Comparison of ENCODE assay signal across 2 cellular contexts in genomic region chr17:42677921-42678781, GRCh38.
A peak's percentile ranks its signal among the peaks of the same experiment; 100 is the strongest.
TF ChIP-seq lines count a peak whose summit lies in the region.

No MANE protein-coding gene starts in this region.

TF ChIP-seq in HEK293T, 16 proteins besides CTCF, POLR2A, EP300 and RAD21:
- TF ChIP-seq FOXM1 (IDR thresholded peaks at IDR 0.05; ENCODE audit: borderline replicate concordance): 0 out of 2 replicates have a peak, but pooled peaks have one; percentile 54
- TF ChIP-seq ARNT (IDR thresholded peaks at IDR 0.05): no peak
- TF ChIP-seq L3MBTL2 (conservative IDR thresholded peaks at IDR 0.05): 0 out of 2 replicates have a peak, but pooled peaks have one; percentile 19

TF ChIP-seq in GM12878, 131 proteins besides CTCF, POLR2A, EP300 and RAD21 (continues in another document):
- TF ChIP-seq ZNF274 (IDR thresholded peaks at IDR 0.05; ENCODE audit: insufficient read depth, insufficient read length): no peak
- no peak for TF ChIP-seq MYB (IDR thresholded peaks at IDR 0.05; ENCODE audit: borderline replicate concordance, low read depth, low read length)
- no peak for TF ChIP-seq REST (IDR thresholded peaks at IDR 0.05; ENCODE audit: low read depth, low read length)
- TF ChIP-seq CBFB (IDR thresholded peaks at IDR 0.05; ENCODE audit: low read depth): no peak
- TF ChIP-seq RELB (IDR thresholded peaks at IDR 0.05; ENCODE audit: low read depth): peak; percentile 33; the same call in 1 of the 2 replicates
- 0 out of 2 replicates have a peak, but pooled peaks have one; percentile 44 for TF ChIP-seq TBL1XR1 (IDR thresholded peaks at IDR 0.05; ENCODE audit: low read depth, low read length)
- TF ChIP-seq RB1 (IDR thresholded peaks at IDR 0.05; ENCODE audit: borderline replicate concordance): peak; percentile 51; the same call in 1 of the 2 replicates
- TF ChIP-seq SIN3A (IDR thresholded peaks at IDR 0.05; ENCODE audit: low read depth, low read length): no peak
- TF ChIP-seq ZNF217 (IDR thresholded peaks at IDR 0.05): no peak
- TF ChIP-seq BHLHE40 (IDR thresholded peaks at IDR 0.05; ENCODE audit: borderline replicate concordance in 1 of 2, low read depth in 2 of 2, low read length in 1 of 2): peak; percentile 88 to 94
- TF ChIP-seq FOXM1 (IDR thresholded peaks at IDR 0.05; ENCODE audit: low read depth, low read length): no peak
- no peak for TF ChIP-seq RUNX3 (IDR thresholded peaks at IDR 0.05; ENCODE audit: low read length)
- no peak for TF ChIP-seq STAT1 (conservative IDR thresholded peaks at IDR 0.05)
- no peak for TF ChIP-seq MYC (IDR thresholded peaks at IDR 0.05; ENCODE audit: insufficient read depth, insufficient read length, insufficient replicate concordance, low read length, severe bottlenecking)
- TF ChIP-seq PAX5 (IDR thresholded peaks at IDR 0.05; ENCODE audit: borderline replicate concordance, low read depth, low read length): 0 out of 2 replicates have a peak, but pooled peaks have one; percentile 16
- no peak for TF ChIP-seq E4F1 (IDR thresholded peaks at IDR 0.05; ENCODE audit: borderline replicate concordance, partially characterized antibody)
- TF ChIP-seq RELA (IDR thresholded peaks at IDR 0.05; ENCODE audit: borderline replicate concordance, partially characterized antibody): peak; percentile 8
- TF ChIP-seq ASH2L (IDR thresholded peaks at IDR 0.05; ENCODE audit: borderline replicate concordance, low read depth): no peak
- TF ChIP-seq TCF12 (IDR thresholded peaks at IDR 0.05; ENCODE audit: low read depth, low read length): peak; percentile 28; the same call in 1 of the 2 replicates
- no peak for TF ChIP-seq JUNB (IDR thresholded peaks at IDR 0.05)
- no peak for TF ChIP-seq ZNF384 (IDR thresholded peaks at IDR 0.05; ENCODE audit: borderline replicate concordance, low read depth, low read length)
- TF ChIP-seq YY1 (IDR thresholded peaks at IDR 0.05; ENCODE audit: low read depth, low read length): peak; percentile 32; the same call in 1 of the 2 replicates
- no peak for TF ChIP-seq RFX5 (IDR thresholded peaks at IDR 0.05; ENCODE audit: low read depth, low read length)
- TF ChIP-seq ZNF622 (IDR thresholded peaks at IDR 0.05): no peak
- TF ChIP-seq WRNIP1 (IDR thresholded peaks at IDR 0.05; ENCODE audit: borderline replicate concordance, low read depth, low read length): no peak
- no peak for TF ChIP-seq ZBTB11 (CRISPR knock-in tag; IDR thresholded peaks at IDR 0.05)
- peak; percentile 30; the same call in 1 of the 2 replicates for TF ChIP-seq SMAD5 (IDR thresholded peaks at IDR 0.05; ENCODE audit: low read depth)
- TF ChIP-seq MEF2A (IDR thresholded peaks at IDR 0.05; ENCODE audit: insufficient read depth, low read depth, low read length): no peak
- TF ChIP-seq POLR2AphosphoS5 (IDR thresholded peaks at IDR 0.05; ENCODE audit: low read length): peak; percentile 62
- TF ChIP-seq MEF2B (IDR thresholded peaks at IDR 0.05; ENCODE audit: partially characterized antibody, poor library complexity, severe bottlenecking): peak; percentile 73
- TF ChIP-seq HDAC6 (IDR thresholded peaks at IDR 0.05; ENCODE audit: unreplicated experiment): no peak
- TF ChIP-seq ZBED1 (IDR thresholded peaks at IDR 0.05; ENCODE audit: borderline replicate concordance): no peak
- TF ChIP-seq SP1 (IDR thresholded peaks at IDR 0.05; ENCODE audit: low read depth, low read length): peak; percentile 32
- TF ChIP-seq IKZF1 (conservative IDR thresholded peaks at IDR 0.05): peak; percentile 61; the same call in 1 of the 2 replicates
- peak; percentile 44; the same call in 1 of the 2 replicates for TF ChIP-seq NKRF (conservative IDR thresholded peaks at IDR 0.05)
- 0 out of 2 replicates have a peak, but pooled peaks have one; percentile 21 for TF ChIP-seq MXI1 (IDR thresholded peaks at IDR 0.05; ENCODE audit: low read depth, low read length)
- no peak; the same call in 1 of the 2 replicates for TF ChIP-seq GATAD2B (conservative IDR thresholded peaks at IDR 0.05; ENCODE audit: low read depth)
- no peak for TF ChIP-seq CREB1 (IDR thresholded peaks at IDR 0.05; ENCODE audit: low read depth)
- peak; percentile 64; the same call in 1 of the 2 replicates for TF ChIP-seq MLLT1 (IDR thresholded peaks at IDR 0.05)
- peak in 1 of 2 experiments; percentile 68; a peak in 3 of 4 replicates for TF ChIP-seq IKZF2 (IDR thresholded peaks at IDR 0.05)
- no peak for TF ChIP-seq YBX1 (IDR thresholded peaks at IDR 0.05)
- no peak for TF ChIP-seq HCFC1 (IDR thresholded peaks at IDR 0.05; ENCODE audit: low read length)
- TF ChIP-seq ATF2 (IDR thresholded peaks at IDR 0.05; ENCODE audit: low read length): no peak
- peak; percentile 31 for TF ChIP-seq SKIL (IDR thresholded peaks at IDR 0.05; ENCODE audit: low read depth, poor library complexity, severe bottlenecking)
- 0 out of 2 replicates have a peak, but pooled peaks have one; percentile 29 for TF ChIP-seq NR2F1 (conservative IDR thresholded peaks at IDR 0.05)
- TF ChIP-seq POLR2AphosphoS2 (IDR thresholded peaks at IDR 0.05; ENCODE audit: low read depth, low read length): no peak
